Comparison of ENCODE assay signal across 21 cellular contexts in the genomic region with DNA sequence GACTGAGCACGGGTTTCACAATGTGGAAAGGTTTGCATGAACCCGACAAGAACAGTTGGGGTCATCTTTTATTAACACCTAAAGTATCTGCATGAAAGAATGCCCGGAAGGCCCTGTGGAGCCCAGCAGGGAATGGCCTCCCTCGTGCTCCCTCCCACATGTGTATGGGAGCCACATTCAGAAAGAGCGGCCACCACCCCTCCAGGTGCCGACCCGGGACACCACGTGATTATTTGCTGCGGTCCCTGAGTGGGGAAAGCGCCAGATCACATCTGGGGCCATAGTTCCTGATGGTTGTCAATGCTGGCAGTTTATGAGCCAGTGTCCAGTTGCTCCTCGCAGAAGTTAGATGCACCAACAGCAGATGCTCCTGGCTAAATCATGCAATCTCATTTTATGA.
"Had no signal": no experiment of that assay in that cellular context is flagged by ENCODE, and none has a peak within 500 bp of the region (broad histone marks: within the 10 kb centered on the region; RNA-seq: fewer than 3 reads in every experiment).

No MANE protein-coding gene starts in this region.

- FAIRE-seq: astrocyte had no signal

- ATAC-seq: activated CD8-positive, alpha-beta T cell treated with anti-CD3 and anti-CD28 coated beads, Interleukin-2, amount 10 ng/mL, durations not matched to agents 7 days and 5 days; T-helper 17 cell; WTC11 had no signal

- DNase-seq: activated CD4-positive, alpha-beta T cell treated with anti-CD3 and anti-CD28 coated beads for 48 hours; activated CD4-positive, alpha-beta T cell treated with anti-CD3 and anti-CD28 coated beads, Interleukin-2, amount 50 U/mL, for 4 hours; activated CD4-positive, CD25-positive, alpha-beta regulatory T cell treated with anti-CD3 and anti-CD28 coated beads, Interleukin-2, amount 50 U/mL, for 72 hours; activated CD8-positive, alpha-beta memory T cell treated with anti-CD3 and anti-CD28 coated beads, Interleukin-2, amount 50 U/mL, for 48 hours; activated CD8-positive, alpha-beta T cell treated with anti-CD3 and anti-CD28 coated beads, Interleukin-2, amount 10 ng/mL, durations not matched to agents 7 days and 5 days; activated gamma-delta T cell; activated naive CD4-positive, alpha-beta T cell treated with anti-CD3 and anti-CD28 coated beads for 36 hours; activated T-cell treated with anti-CD3 and anti-CD28 coated beads, Interleukin-2, amount 50 U/mL, for 1 hour; Kasumi-1; KBM-7; NCI-H1930; NCI-H2171; NCI-H2227 treated with DMSO at 0.1 percent for 48 hours; NCI-H510A; NCI-H526 treated with DMSO at 0.1 percent for 48 hours; NCI-H82; SIG-M5; T-helper 17 cell; T-helper 9 cell had no signal
